In the genomic region with DNA sequence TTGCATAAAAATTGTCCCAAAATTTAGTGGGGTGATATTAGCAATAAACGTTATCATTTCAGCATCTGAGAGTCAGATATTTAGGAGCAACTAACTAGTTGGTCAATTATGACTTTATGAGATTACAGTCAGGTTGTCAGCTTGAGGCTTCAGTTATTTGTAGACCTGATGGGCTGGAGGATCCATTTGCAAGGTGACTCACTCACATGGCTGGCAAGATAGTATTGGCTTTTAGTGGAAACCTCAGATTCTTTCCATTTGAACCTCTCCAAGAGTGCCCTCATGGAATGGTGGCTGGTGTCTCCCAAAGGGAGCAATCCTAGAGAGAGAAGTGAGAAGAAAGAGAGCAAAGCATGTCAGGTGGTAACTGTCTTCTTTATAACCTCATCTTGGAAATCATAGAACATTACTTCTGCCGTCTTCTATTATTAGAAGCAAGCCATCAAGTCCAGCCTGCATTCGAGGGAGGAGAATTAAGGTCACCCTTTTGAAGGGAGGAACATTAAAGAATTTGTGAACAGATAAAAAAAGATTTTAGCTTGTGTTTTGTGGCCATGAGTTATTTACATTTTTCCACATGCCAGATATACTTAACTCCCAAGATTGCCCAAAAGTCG, we compare ENCODE assay signal across 14 cellular contexts.
"Had no signal": no experiment of that assay in that cellular context is flagged by ENCODE, and none has a peak within 500 bp of the region (broad histone marks: within the 10 kb centered on the region; RNA-seq: fewer than 3 reads in every experiment).

No MANE protein-coding gene starts in this region.

- H3K4me1 ChIP-seq: ascending aorta had no signal

- H3K27ac ChIP-seq: ascending aorta, dorsolateral prefrontal cortex, hepatocyte, thyroid gland had no signal

- DNase-seq: activated CD4-positive, alpha-beta T cell treated with anti-CD3 and anti-CD28 coated beads for 48 hours; activated CD8-positive, alpha-beta memory T cell treated with anti-CD3 and anti-CD28 coated beads, Interleukin-2, amount 50 U/mL, for 48 hours; activated CD8-positive, alpha-beta T cell treated with anti-CD3 and anti-CD28 coated beads, Interleukin-2, amount 10 ng/mL, durations not matched to agents 7 days and 5 days; dorsolateral prefrontal cortex; erythroblast; kidney; nephron progenitor cell; stimulated activated CD4-positive, alpha-beta T cell treated with anti-CD3 and anti-CD28 coated beads, Interleukin-2, amount 100 ng/mL, for 48 hours; SW 1271; thyroid gland had no signal

- H3K4me2 ChIP-seq: hepatocyte had no signal

- H3K27me3 ChIP-seq: ascending aorta, dorsolateral prefrontal cortex, hepatocyte, thyroid gland had no signal

- H3K4me3 ChIP-seq: ascending aorta, dorsolateral prefrontal cortex, hepatocyte, thyroid gland had no signal

- H3K9me3 ChIP-seq: ascending aorta, thyroid gland had no signal

- H3K36me3 ChIP-seq: thyroid gland had no signal

- H2AFZ ChIP-seq: hepatocyte had no signal

- ATAC-seq: activated CD8-positive, alpha-beta T cell treated with anti-CD3 and anti-CD28 coated beads, Interleukin-2, amount 10 ng/mL, durations not matched to agents 7 days and 5 days; stimulated activated memory B cell treated with anti-CD40 and anti-IgM and Interleukin-4, amounts not matched to agents 10 μg/mL and 1 μg/mL and 100 μg/mL, for 72 hours; WTC11 had no signal
